23 cellular contexts compared by ENCODE assay signal in genomic region chr14:36928432-36928831, GRCh38.
DNase-seq lines count a peak whose midpoint lies in the region; TF ChIP-seq lines count a peak whose summit lies in the region.
"Had no signal": no experiment of that assay in that cellular context is flagged by ENCODE, and none has a peak within 500 bp of the region (broad histone marks: within the 10 kb centered on the region; RNA-seq: fewer than 3 reads in every experiment).

No MANE protein-coding gene starts in this region.

- no peaks in the 10 kb centered on the region for H3K9me3 ChIP-seq in A673 (ENCODE audit: low read depth, low read length, poor library complexity, severe bottlenecking)
- no peaks in the 10 kb centered on the region; the same call in 1 of the 2 replicates for H3K9me3 ChIP-seq in SK-N-MC (ENCODE audit: low read depth, low read length)
- H3K9me3 ChIP-seq in neuronal stem cell (replicated peaks in 1 of 2; ENCODE audit: control insufficient read depth in 2 of 2, insufficient read depth in 1 of 2, low read depth in 1 of 2, low read length in 2 of 2): no peaks in the 10 kb centered on the region
- H3K9me3 ChIP-seq: A549, BE2C, BLaER1 had no signal

- H3K23ac ChIP-seq in neuronal stem cell (ENCODE audit: low read depth, low read length, poor library complexity): no peak overlapping the region

- H4K8ac ChIP-seq in neuronal stem cell (ENCODE audit: low read depth, low read length): no peak overlapping the region

- H2AK5ac ChIP-seq in neuronal stem cell (ENCODE audit: low read depth, low read length): no peak overlapping the region

- H2BK120ac ChIP-seq in neuronal stem cell (ENCODE audit: low read depth, low read length): no peak overlapping the region

- H3K4ac ChIP-seq in neuronal stem cell (ENCODE audit: low read length): no peak overlapping the region

- DNase-seq in A673 (ENCODE audit: low spot score): peak; percentile 55
- DNase-seq in HEK293T (ENCODE audit: extremely low spot score): no peak
- DNase-seq in SK-N-MC (ENCODE audit: low read depth, low spot score): peak; percentile 58
- DNase-seq in SIG-M5 (lab: John Stamatoyannopoulos, UW): no peak
- DNase-seq in neuronal stem cell (ENCODE audit: low spot score): no peak
- DNase-seq: ACHN; BE2C; C1 segment of cervical spinal cord; CD4-positive, alpha-beta memory T cell; CD4-positive, CD25-positive, alpha-beta regulatory T cell; CD8-positive, alpha-beta memory T cell; COR-L47; DMS 273 treated with DMSO at 0.1 percent for 48 hours; DMS153; DMS53; DMS79; DND-41; EL; GDM1 had no signal

- H3K4me1 ChIP-seq in A673 (ENCODE audit: insufficient read depth, low read length, poor library complexity, severe bottlenecking) (peaks cover 23% of the 10 kb centered on the region), neuronal stem cell (ENCODE audit: control insufficient read depth in 2 of 2, insufficient read depth in 1 of 2, low read depth in 1 of 2, low read length in 2 of 2) (no peaks in the 10 kb centered on the region)
- H3K4me1 ChIP-seq: A549, BE2C had no signal

- H3K27ac ChIP-seq in A673 (ENCODE audit: low read depth, low read length, poor library complexity, severe bottlenecking): no peak overlapping the region
- peak overlapping the region; percentile 49 for H3K27ac ChIP-seq in SK-N-MC
- no peak overlapping the region for H3K27ac ChIP-seq in neuronal stem cell (replicated peaks; ENCODE audit: low read length)
- H3K27ac ChIP-seq: 22Rv1, A549, BLaER1 had no signal

- no peaks in the 10 kb centered on the region for H3K27me3 ChIP-seq in A673 (replicated peaks; ENCODE audit: insufficient read depth, low read depth, low read length, poor library complexity)
- H3K27me3 ChIP-seq in neuronal stem cell (ENCODE audit: control insufficient read depth in 3 of 3, insufficient read depth in 3 of 3, low read depth in 1 of 3, low read length in 3 of 3): no peaks in the 10 kb centered on the region
- H3K27me3 ChIP-seq: BLaER1 had no signal

- H3K79me1 ChIP-seq in neuronal stem cell (ENCODE audit: low read depth, low read length): no peaks in the 10 kb centered on the region

- TF ChIP-seq CTCF in A673 (conservative IDR thresholded peaks at IDR 0.05; ENCODE audit: low read depth, low read length): no peak

- CTCF ChIA-PET in A673 (lab: Charles Lee) (no interaction called here), HEK293T (lab: Yijun Ruan, JAX) (no interaction called here)

- intact Hi-C loops in A673 (cut with micrococcal nuclease; ENCODE audit: unreplicated experiment): no loop called here

- H2BK15ac ChIP-seq in neuronal stem cell (ENCODE audit: low read length): no peak overlapping the region

- no peak overlapping the region for H2BK12ac ChIP-seq in neuronal stem cell (ENCODE audit: low read length)

- H2BK5ac ChIP-seq in neuronal stem cell (ENCODE audit: low read length): no peak overlapping the region

- H3K14ac ChIP-seq in neuronal stem cell (ENCODE audit: low read length): no peak overlapping the region

- H3K4me2 ChIP-seq in neuronal stem cell (ENCODE audit: insufficient read depth, low read length, poor library complexity, severe bottlenecking): no peak overlapping the region
- H3K4me2 ChIP-seq: A549, BLaER1 had no signal

- H3K18ac ChIP-seq in neuronal stem cell (ENCODE audit: low read length): no peak overlapping the region

- no TSS peak for BruUV-seq in A673 (replicated peaks; lab: Mats Ljungman, UMichigan)

- H3K4me3 ChIP-seq in A673 (ENCODE audit: low read depth, low read length, poor library complexity, severe bottlenecking): no peak overlapping the region
- peak overlapping the region; percentile 70 for H3K4me3 ChIP-seq in SK-N-MC
- H3K4me3 ChIP-seq in neuronal stem cell (ENCODE audit: low read length in 2 of 2): no peak overlapping the region
- H3K4me3 ChIP-seq: A549, BLaER1, GM12878 had no signal

- H3K36me3 ChIP-seq in A673 (ENCODE audit: insufficient read depth, low read length, poor library complexity, severe bottlenecking) (no peaks in the 10 kb centered on the region), SK-N-MC (ENCODE audit: insufficient read depth, low read length) (no peaks in the 10 kb centered on the region), neuronal stem cell (replicated peaks in 1 of 2; ENCODE audit: control insufficient read depth in 2 of 2, insufficient read depth in 2 of 2, low read length in 2 of 2) (no peaks in the 10 kb centered on the region)
- H3K36me3 ChIP-seq: BE2C, BLaER1 had no signal

- peak overlapping the region; percentile 28 for H3K9ac ChIP-seq in SK-N-MC (ENCODE audit: insufficient read length)
- H3K9ac ChIP-seq in neuronal stem cell (ENCODE audit: low read depth, low read length, poor library complexity): no peak overlapping the region
- H3K9ac ChIP-seq: BLaER1 had no signal

- no peak overlapping the region for H4K91ac ChIP-seq in neuronal stem cell (ENCODE audit: low read depth, low read length, poor library complexity)

- no peak overlapping the region for H2AFZ ChIP-seq in neuronal stem cell (ENCODE audit: low read length)

- POLR2A ChIA-PET in A673 (lab: Charles Lee; ENCODE audit: low non-redundant PET) (no interaction called here), HEK293T (lab: Yijun Ruan, JAX) (no interaction called here)

- WGBS in neuronal stem cell (ENCODE audit: extremely low coverage in 2 of 2, insufficient read length in 2 of 2, insufficient replicate concordance in 1 of 2), 2 donors: no CpG with 5 or more reads among the region's 4 CpGs

TF ChIP-seq in HEK293T, 16 proteins besides CTCF, POLR2A, EP300 and RAD21:
- TF ChIP-seq FOXK2 (IDR thresholded peaks at IDR 0.05) (no peak), PKNOX1 (IDR thresholded peaks at IDR 0.05) (peak; percentile 1; the same call in 1 of the 2 replicates), ARNT (IDR thresholded peaks at IDR 0.05) (0 out of 2 replicates have a peak, but pooled peaks have one; percentile 42)

Comparison
In these comparisons a context has a peak if more than half of its experiments do, and no peak if none do; other contexts are left out.
1. DNase-seq: peak in A673 (single experiment) and SK-N-MC (single experiment); none in HEK293T (single experiment), SIG-M5 (single experiment) and neuronal stem cell (single experiment).